In the genomic region with DNA sequence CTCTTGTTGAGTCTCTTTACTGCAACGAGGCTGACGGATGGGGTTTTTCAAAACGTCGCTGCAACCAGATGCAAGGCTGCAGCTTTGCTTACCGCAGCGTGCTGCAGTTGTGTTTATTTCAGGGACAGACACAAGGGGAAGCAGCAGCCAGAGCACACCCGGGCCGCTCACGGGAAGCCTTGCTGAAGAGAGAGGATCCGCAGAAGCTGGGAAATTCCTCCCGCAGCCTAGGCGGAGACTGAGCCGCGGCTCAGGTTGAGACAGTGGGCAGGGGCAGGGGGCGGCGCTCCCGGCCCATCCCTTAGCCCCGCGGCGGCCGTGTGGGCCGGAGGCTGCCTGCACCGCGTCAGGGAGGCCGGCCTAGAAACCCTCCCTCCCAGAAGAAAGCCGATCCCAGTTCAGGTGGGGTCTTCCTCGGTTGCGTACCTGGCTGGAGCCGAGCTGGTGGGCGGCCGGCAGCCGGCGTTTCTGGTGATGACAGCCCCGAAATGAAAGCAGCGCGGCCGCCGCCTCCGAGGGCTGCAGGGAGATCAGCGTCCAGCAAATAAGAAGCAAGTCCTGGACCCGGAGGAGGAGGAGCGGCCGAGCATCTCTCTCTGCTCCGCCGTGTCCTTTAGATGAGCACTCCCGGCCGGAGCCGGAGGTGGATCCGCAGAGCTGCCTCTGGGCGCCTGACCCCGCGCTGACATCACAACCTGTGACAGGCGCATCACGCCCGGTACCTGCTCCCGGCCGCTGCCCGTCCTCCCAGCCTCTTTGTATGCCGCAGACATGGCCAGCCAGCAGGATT, we compare ENCODE assay signal across 1 cellular context.
TF ChIP-seq lines count a peak whose summit lies in the region.

A gene (plus strand): TSS at position 750 of the 790 bp plus-strand sequence. CDS start 22 bp downstream, at position 772.

TF ChIP-seq in HepG2, 621 proteins besides CTCF, POLR2A, EP300 and RAD21 (continued from another document and continues in another):
- TF ChIP-seq, protein P1, sequence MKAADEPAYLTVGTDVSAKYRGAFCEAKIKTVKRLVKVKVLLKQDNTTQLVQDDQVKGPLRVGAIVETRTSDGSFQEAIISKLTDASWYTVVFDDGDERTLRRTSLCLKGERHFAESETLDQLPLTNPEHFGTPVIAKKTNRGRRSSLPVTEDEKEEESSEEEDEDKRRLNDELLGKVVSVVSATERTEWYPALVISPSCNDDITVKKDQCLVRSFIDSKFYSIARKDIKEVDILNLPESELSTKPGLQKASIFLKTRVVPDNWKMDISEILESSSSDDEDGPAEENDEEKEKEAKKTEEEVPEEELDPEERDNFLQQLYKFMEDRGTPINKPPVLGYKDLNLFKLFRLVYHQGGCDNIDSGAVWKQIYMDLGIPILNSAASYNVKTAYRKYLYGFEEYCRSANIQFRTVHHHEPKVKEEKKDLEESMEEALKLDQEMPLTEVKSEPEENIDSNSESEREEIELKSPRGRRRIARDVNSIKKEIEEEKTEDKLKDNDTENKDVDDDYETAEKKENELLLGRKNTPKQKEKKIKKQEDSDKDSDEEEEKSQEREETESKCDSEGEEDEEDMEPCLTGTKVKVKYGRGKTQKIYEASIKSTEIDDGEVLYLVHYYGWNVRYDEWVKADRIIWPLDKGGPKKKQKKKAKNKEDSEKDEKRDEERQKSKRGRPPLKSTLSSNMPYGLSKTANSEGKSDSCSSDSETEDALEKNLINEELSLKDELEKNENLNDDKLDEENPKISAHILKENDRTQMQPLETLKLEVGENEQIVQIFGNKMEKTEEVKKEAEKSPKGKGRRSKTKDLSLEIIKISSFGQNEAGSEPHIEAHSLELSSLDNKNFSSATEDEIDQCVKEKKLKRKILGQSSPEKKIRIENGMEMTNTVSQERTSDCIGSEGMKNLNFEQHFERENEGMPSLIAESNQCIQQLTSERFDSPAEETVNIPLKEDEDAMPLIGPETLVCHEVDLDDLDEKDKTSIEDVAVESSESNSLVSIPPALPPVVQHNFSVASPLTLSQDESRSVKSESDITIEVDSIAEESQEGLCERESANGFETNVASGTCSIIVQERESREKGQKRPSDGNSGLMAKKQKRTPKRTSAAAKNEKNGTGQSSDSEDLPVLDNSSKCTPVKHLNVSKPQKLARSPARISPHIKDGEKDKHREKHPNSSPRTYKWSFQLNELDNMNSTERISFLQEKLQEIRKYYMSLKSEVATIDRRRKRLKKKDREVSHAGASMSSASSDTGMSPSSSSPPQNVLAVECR (CRISPR knock-in tag; IDR thresholded peaks at IDR 0.05; ENCODE audit: borderline replicate concordance) = peak; percentile 80
- TF ChIP-seq ETV6 (CRISPR knock-in tag; conservative IDR thresholded peaks at IDR 0.05) (0 out of 2 replicates have a peak, but pooled peaks have one; percentile 8), TAF15 (IDR thresholded peaks at IDR 0.05; ENCODE audit: low read depth, low read length, poor library complexity, severe bottlenecking) (peak; percentile 56), NCOA5 (CRISPR knock-in tag; IDR thresholded peaks at IDR 0.05) (no peak), FOSL1 (CRISPR knock-in tag; IDR thresholded peaks at IDR 0.05; ENCODE audit: borderline replicate concordance) (no peak), IRF2 (CRISPR knock-in tag; IDR thresholded peaks at IDR 0.05) (peak; percentile 67; the same call in 1 of the 2 replicates), SMAD9 (CRISPR knock-in tag; IDR thresholded peaks at IDR 0.05) (no peak), ZNF431 (CRISPR knock-in tag; IDR thresholded peaks at IDR 0.05; ENCODE audit: borderline replicate concordance, low read depth) (no peak), ZSCAN9 (CRISPR knock-in tag; IDR thresholded peaks at IDR 0.05; ENCODE audit: borderline replicate concordance) (0 out of 2 replicates have a peak, but pooled peaks have one; percentile 36), ZMYM4 (CRISPR knock-in tag; IDR thresholded peaks at IDR 0.05) (peak; percentile 45; the same call in 1 of the 2 replicates), FOXK2 (IDR thresholded peaks at IDR 0.05) (no peak), MEIS2 (CRISPR knock-in tag; IDR thresholded peaks at IDR 0.05) (peak; percentile 89), CCAR2 (optimal IDR thresholded peaks at IDR 0.05; ENCODE audit: low read depth, low read length) (no peak), KLF12 (CRISPR knock-in tag; IDR thresholded peaks at IDR 0.05; ENCODE audit: borderline replicate concordance) (peak; percentile 32), CCDC6 (CRISPR knock-in tag; IDR thresholded peaks at IDR 0.05) (no peak), ZC3H13 (CRISPR knock-in tag; IDR thresholded peaks at IDR 0.05) (no peak), ZNF816 (CRISPR knock-in tag; IDR thresholded peaks at IDR 0.05; ENCODE audit: borderline replicate concordance) (no peak), RELA (CRISPR knock-in tag; IDR thresholded peaks at IDR 0.05) (no peak)
- TF ChIP-seq, protein P2, sequence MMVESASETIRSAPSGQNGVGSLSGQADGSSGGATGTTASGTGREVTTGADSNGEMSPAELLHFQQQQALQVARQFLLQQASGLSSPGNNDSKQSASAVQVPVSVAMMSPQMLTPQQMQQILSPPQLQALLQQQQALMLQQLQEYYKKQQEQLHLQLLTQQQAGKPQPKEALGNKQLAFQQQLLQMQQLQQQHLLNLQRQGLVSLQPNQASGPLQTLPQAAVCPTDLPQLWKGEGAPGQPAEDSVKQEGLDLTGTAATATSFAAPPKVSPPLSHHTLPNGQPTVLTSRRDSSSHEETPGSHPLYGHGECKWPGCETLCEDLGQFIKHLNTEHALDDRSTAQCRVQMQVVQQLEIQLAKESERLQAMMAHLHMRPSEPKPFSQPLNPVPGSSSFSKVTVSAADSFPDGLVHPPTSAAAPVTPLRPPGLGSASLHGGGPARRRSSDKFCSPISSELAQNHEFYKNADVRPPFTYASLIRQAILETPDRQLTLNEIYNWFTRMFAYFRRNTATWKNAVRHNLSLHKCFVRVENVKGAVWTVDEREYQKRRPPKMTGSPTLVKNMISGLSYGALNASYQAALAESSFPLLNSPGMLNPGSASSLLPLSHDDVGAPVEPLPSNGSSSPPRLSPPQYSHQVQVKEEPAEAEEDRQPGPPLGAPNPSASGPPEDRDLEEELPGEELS (CRISPR knock-in tag; IDR thresholded peaks at IDR 0.05) = peak; percentile 26; the same call in 1 of the 2 replicates
- TF ChIP-seq, protein P3, sequence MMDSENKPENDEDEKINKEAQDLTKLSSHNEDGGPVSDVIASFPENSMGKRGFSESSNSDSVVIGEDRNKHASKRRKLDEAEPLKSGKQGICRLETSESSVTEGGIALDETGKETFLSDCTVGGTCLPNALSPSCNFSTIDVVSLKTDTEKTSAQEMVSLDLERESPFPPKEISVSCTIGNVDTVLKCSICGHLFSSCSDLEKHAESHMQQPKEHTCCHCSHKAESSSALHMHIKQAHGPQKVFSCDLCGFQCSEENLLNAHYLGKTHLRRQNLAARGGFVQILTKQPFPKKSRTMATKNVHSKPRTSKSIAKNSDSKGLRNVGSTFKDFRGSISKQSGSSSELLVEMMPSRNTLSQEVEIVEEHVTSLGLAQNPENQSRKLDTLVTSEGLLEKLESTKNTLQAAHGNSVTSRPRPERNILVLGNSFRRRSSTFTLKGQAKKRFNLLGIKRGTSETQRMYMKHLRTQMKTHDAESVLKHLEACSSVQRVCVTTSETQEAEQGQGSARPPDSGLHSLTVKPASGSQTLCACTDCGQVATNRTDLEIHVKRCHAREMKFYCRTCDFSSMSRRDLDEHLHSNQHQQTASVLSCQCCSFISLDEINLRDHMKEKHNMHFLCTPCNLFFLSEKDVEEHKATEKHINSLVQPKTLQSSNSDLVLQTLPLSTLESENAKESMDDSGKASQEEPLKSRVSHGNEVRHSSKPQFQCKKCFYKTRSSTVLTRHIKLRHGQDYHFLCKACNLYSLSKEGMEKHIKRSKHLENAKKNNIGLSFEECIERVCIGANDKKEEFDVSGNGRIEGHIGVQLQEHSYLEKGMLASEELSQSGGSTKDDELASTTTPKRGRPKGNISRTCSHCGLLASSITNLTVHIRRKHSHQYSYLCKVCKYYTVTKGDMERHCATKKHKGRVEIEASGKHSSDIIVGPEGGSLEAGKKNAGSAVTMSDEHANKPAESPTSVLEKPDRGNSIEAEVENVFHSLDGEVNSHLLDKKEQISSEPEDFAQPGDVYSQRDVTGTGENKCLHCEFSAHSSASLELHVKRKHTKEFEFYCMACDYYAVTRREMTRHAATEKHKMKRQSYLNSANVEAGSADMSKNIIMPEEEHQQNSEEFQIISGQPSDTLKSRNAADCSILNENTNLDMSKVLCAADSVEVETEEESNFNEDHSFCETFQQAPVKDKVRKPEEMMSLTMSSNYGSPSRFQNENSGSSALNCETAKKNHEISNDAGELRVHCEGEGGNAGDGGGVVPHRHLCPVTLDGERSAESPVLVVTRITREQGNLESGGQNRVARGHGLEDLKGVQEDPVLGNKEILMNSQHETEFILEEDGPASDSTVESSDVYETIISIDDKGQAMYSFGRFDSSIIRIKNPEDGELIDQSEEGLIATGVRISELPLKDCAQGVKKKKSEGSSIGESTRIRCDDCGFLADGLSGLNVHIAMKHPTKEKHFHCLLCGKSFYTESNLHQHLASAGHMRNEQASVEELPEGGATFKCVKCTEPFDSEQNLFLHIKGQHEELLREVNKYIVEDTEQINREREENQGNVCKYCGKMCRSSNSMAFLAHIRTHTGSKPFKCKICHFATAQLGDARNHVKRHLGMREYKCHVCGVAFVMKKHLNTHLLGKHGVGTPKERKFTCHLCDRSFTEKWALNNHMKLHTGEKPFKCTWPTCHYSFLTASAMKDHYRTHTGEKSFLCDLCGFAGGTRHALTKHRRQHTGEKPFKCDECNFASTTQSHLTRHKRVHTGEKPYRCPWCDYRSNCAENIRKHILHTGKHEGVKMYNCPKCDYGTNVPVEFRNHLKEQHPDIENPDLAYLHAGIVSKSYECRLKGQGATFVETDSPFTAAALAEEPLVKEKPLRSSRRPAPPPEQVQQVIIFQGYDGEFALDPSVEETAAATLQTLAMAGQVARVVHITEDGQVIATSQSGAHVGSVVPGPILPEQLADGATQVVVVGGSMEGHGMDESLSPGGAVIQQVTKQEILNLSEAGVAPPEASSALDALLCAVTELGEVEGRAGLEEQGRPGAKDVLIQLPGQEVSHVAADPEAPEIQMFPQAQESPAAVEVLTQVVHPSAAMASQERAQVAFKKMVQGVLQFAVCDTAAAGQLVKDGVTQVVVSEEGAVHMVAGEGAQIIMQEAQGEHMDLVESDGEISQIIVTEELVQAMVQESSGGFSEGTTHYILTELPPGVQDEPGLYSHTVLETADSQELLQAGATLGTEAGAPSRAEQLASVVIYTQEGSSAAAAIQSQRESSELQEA (CRISPR knock-in tag; IDR thresholded peaks at IDR 0.05; ENCODE audit: not compliant biosample characterization) = no peak
- TF ChIP-seq, protein P4, sequence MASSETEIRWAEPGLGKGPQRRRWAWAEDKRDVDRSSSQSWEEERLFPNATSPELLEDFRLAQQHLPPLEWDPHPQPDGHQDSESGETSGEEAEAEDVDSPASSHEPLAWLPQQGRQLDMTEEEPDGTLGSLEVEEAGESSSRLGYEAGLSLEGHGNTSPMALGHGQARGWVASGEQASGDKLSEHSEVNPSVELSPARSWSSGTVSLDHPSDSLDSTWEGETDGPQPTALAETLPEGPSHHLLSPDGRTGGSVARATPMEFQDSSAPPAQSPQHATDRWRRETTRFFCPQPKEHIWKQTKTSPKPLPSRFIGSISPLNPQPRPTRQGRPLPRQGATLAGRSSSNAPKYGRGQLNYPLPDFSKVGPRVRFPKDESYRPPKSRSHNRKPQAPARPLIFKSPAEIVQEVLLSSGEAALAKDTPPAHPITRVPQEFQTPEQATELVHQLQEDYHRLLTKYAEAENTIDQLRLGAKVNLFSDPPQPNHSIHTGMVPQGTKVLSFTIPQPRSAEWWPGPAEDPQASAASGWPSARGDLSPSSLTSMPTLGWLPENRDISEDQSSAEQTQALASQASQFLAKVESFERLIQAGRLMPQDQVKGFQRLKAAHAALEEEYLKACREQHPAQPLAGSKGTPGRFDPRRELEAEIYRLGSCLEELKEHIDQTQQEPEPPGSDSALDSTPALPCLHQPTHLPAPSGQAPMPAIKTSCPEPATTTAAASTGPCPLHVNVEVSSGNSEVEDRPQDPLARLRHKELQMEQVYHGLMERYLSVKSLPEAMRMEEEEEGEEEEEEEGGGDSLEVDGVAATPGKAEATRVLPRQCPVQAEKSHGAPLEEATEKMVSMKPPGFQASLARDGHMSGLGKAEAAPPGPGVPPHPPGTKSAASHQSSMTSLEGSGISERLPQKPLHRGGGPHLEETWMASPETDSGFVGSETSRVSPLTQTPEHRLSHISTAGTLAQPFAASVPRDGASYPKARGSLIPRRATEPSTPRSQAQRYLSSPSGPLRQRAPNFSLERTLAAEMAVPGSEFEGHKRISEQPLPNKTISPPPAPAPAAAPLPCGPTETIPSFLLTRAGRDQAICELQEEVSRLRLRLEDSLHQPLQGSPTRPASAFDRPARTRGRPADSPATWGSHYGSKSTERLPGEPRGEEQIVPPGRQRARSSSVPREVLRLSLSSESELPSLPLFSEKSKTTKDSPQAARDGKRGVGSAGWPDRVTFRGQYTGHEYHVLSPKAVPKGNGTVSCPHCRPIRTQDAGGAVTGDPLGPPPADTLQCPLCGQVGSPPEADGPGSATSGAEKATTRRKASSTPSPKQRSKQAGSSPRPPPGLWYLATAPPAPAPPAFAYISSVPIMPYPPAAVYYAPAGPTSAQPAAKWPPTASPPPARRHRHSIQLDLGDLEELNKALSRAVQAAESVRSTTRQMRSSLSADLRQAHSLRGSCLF (CRISPR knock-in tag; IDR thresholded peaks at IDR 0.05; ENCODE audit: borderline replicate concordance) = no peak
- TF ChIP-seq, protein P5, sequence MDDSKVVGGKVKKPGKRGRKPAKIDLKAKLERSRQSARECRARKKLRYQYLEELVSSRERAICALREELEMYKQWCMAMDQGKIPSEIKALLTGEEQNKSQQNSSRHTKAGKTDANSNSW (CRISPR knock-in tag; IDR thresholded peaks at IDR 0.05; ENCODE audit: borderline replicate concordance) = no peak
- TF ChIP-seq, protein P6, sequence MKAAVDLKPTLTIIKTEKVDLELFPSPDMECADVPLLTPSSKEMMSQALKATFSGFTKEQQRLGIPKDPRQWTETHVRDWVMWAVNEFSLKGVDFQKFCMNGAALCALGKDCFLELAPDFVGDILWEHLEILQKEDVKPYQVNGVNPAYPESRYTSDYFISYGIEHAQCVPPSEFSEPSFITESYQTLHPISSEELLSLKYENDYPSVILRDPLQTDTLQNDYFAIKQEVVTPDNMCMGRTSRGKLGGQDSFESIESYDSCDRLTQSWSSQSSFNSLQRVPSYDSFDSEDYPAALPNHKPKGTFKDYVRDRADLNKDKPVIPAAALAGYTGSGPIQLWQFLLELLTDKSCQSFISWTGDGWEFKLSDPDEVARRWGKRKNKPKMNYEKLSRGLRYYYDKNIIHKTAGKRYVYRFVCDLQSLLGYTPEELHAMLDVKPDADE (CRISPR knock-in tag; IDR thresholded peaks at IDR 0.05) = no peak
- TF ChIP-seq, protein P7, sequence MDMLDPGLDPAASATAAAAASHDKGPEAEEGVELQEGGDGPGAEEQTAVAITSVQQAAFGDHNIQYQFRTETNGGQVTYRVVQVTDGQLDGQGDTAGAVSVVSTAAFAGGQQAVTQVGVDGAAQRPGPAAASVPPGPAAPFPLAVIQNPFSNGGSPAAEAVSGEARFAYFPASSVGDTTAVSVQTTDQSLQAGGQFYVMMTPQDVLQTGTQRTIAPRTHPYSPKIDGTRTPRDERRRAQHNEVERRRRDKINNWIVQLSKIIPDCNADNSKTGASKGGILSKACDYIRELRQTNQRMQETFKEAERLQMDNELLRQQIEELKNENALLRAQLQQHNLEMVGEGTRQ (IDR thresholded peaks at IDR 0.05; ENCODE audit: low read depth, low read length) = no peak
- TF ChIP-seq, protein P7 (CRISPR knock-in tag; IDR thresholded peaks at IDR 0.05; ENCODE audit: borderline replicate concordance) = peak; percentile 56; the same call in 1 of the 2 replicates
